In the genomic region with DNA sequence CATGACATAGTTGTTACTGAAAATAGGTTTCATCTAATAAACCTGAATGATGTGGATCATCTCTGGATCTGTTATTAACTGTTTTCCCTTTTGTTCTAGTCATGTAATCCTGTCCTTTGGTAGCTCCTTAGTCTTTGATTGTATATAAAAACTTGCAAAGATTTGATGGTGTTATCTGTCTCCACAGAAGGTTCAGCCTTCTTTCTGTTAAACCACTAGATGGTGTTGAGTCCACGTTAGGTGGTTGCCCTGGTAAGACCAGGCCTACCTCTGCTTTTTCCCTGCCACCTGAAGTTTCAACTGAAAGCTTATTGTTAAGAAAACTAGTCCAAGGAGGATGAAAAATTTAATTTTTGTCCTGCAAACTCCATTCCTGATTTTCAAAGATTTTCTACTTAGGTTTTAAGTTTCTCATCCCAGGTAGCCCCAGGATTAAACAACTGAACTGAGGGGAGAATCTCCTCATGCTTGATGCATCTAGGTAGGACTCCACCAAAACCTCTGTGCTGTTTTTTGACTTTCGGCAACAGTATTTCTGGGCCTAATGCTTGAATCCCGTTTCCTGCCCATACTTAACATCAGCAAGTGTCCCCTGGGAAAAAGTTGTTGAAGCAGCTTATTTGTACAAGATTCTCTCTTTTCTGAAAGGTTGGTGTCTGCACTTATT, we compare ENCODE assay signal across 9 cellular contexts.
DNase-seq lines count a peak whose midpoint lies in the region; TF ChIP-seq lines count a peak whose summit lies in the region.
"Had no signal": no experiment of that assay in that cellular context is flagged by ENCODE, and none has a peak within 500 bp of the region (broad histone marks: within the 10 kb centered on the region; RNA-seq: fewer than 3 reads in every experiment).

No MANE protein-coding gene starts in this region.

- peak; percentile 82 to 85 for TF ChIP-seq RAD21 in liver (IDR thresholded peaks at IDR 0.05)

- H3K4me2 ChIP-seq in DOHH2 (ENCODE audit: low read length): no peak overlapping the region
- H3K4me2 ChIP-seq: smooth muscle cell had no signal

- no peaks in the 10 kb centered on the region for H3K79me2 ChIP-seq in DOHH2 (ENCODE audit: control insufficient read depth, low read length)

- H3K4me3 ChIP-seq in DOHH2 (ENCODE audit: low read length) (no peak overlapping the region), cardiac fibroblast (replicated peaks in 1 of 2; ENCODE audit: low read depth in 2 of 2, low read length in 2 of 2) (no peak overlapping the region), liver (ENCODE audit: low read depth in 1 of 3, low read length in 3 of 3) (no peak overlapping the region)
- no peak overlapping the region for H3K4me3 ChIP-seq in Jurkat, Clone E6-1 (ENCODE audit: low read length)
- H3K4me3 ChIP-seq: smooth muscle cell had no signal

- WGBS in liver: 78% methylated on average over 3 of the region's 3 CpGs

- no peak overlapping the region for H3K9ac ChIP-seq in liver (ENCODE audit: low read depth in 1 of 2, low read length in 2 of 2)

- H3K9me3 ChIP-seq in DOHH2 (ENCODE audit: control insufficient read depth, insufficient read depth, low read length): no peaks in the 10 kb centered on the region
- H3K9me3 ChIP-seq in liver (ENCODE audit: control insufficient read depth in 4 of 4, low read length in 3 of 4): no peaks in the 10 kb centered on the region

- no peaks in the 10 kb centered on the region for H3K27me3 ChIP-seq in DOHH2 (ENCODE audit: control insufficient read depth, low read length)
- no peaks in the 10 kb centered on the region for H3K27me3 ChIP-seq in liver (ENCODE audit: control insufficient read depth in 4 of 4, insufficient read depth in 4 of 4, low read length in 3 of 4)

- in situ Hi-C loops in ACHN (cut with HindIII; ENCODE audit: low pct_ligation_motif_present, low pct_unique_long_range_greater_than_20kb, low sequenced_read_pairs): no loop called here

- TF ChIP-seq CTCF in DOHH2 (IDR thresholded peaks at IDR 0.05; ENCODE audit: low read depth, low read length, poor library complexity, severe bottlenecking) (peak; percentile 18), cardiac fibroblast (IDR thresholded peaks at IDR 0.05; ENCODE audit: low read depth, low read length) (peak; percentile 31), liver (IDR thresholded peaks at IDR 0.05; ENCODE audit: low read depth, low read length, missing input control) (peak; percentile 36)

- no peaks in the 10 kb centered on the region for H4K20me1 ChIP-seq in DOHH2 (ENCODE audit: control insufficient read depth, insufficient read depth, low read depth, low read length)

- H3K9me2 ChIP-seq in DOHH2 (replicated peaks; ENCODE audit: control insufficient read depth, low read length): no peaks in the 10 kb centered on the region

- H3K4me1 ChIP-seq in DOHH2 (ENCODE audit: control insufficient read depth, low read length) (no peaks in the 10 kb centered on the region), liver (ENCODE audit: control insufficient read depth in 4 of 4, insufficient read depth in 4 of 4, low read length in 3 of 4) (no peaks in the 10 kb centered on the region)

- no peak overlapping the region for H3K27ac ChIP-seq in DOHH2 (ENCODE audit: low read depth, low read length)
- H3K27ac ChIP-seq in liver (ENCODE audit: low read depth in 1 of 2, low read length in 2 of 2): no peak overlapping the region

- H3K36me3 ChIP-seq in DOHH2 (ENCODE audit: control insufficient read depth, low read length) (peaks cover 9% of the 10 kb centered on the region; the same call in 1 of the 2 replicates), liver (ENCODE audit: control insufficient read depth in 4 of 4, insufficient read depth in 3 of 4, low read depth in 1 of 4, low read length in 3 of 4) (peaks cover 0 to 8% (median 0%) of the 10 kb centered on the region in 4 donors)

- no peaks in the 10 kb centered on the region for H3F3A ChIP-seq in DOHH2 (ENCODE audit: control insufficient read depth, insufficient read depth)

- DNase-seq in Jurkat, Clone E6-1 (ENCODE audit: low read depth, low spot score): peak; percentile 40
- peak; percentile 25 to 42 for DNase-seq in cardiac fibroblast (ENCODE audit: low read depth in 2 of 2)
- DNase-seq in ACHN: no peak
- no peak for DNase-seq in NCI-H1105 (lab: John Stamatoyannopoulos, UW)
- no peak for DNase-seq in A172 (ENCODE audit: low spot score)
- DNase-seq in glomerular visceral epithelial cell (ENCODE audit: extremely low spot score): no peak

TF ChIP-seq in liver, 16 proteins besides CTCF, POLR2A, EP300 and RAD21:
- TF ChIP-seq NR2F2 (IDR thresholded peaks at IDR 0.05) (no peak), GABPA (IDR thresholded peaks at IDR 0.05 in 1 of 2, conservative IDR thresholded peaks at IDR 0.05 in 1 of 2) (no peak)

Comparison
In these comparisons a context has a peak if more than half of its experiments do, and no peak if none do; other contexts are left out.
1. DNase-seq: peak in Jurkat, Clone E6-1 (single experiment) and cardiac fibroblast (2 of 2); none in ACHN (single experiment), NCI-H1105 (single experiment), A172 (single experiment) and glomerular visceral epithelial cell (single experiment).
2. Peak in every context shown above with its lines, with median percentiles within 50 percentile points of each other: CTCF ChIP-seq.